Comparison of ENCODE assay signal across 8 cellular contexts in the genomic region with DNA sequence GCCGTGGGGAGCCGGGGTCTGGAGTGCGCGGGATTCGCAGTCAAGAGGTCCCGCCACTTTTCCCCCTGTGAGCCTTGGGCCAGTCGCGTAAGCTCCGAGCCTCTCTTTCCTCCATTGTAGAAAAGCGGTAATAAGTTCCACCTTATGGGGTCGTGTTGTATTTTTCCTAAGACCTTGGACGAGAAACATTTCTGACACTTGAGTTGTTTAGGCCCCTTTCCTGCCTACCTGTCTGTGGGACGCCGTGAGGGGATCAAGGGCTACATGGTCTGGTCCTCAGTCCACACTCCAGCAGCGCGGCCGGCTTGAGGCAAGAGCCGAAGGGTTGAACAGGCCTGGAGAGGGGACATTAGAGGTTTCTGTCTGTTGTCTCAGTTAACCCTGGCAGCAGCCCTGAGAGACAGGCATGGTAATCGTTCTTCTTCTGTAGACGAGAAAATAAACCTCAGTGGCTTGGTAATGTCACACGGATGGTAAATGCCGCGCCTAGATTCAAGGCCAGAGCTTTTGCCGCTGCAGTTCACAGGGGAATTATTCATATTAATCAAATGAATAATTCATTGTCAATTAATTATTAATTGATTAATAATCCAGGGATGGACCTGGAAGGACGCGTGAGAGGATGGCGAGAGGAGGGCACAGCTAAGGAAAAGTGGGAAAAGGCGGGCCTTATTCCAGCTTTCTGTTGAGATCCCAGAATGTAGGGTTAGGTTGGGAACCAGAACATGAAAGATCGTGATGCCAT. TPM values are rescaled to one million over a fixed set of nuclear protein-coding genes. Genes with fewer than 3 reads are reported as not detected.
DNase-seq lines count a peak whose midpoint lies in the region; ATAC-seq and TF ChIP-seq lines count a peak whose summit lies in the region.

No MANE protein-coding gene starts in this region.

- TF ChIP-seq RAD21 in neural cell (conservative IDR thresholded peaks at IDR 0.05) = no peak

- peak overlapping the region; percentile 90 for H3K4me2 ChIP-seq in neural cell (ENCODE audit: low read length)

- H2AFZ ChIP-seq in ACC112 (ENCODE audit: low read length, unreplicated experiment) (peak overlapping the region; percentile 71), neural cell (ENCODE audit: low read depth, low read length) (peak overlapping the region; percentile 48)

- H3K79me2 ChIP-seq in ACC112 (ENCODE audit: control insufficient read depth, insufficient read depth, low read length, unreplicated experiment) (peaks cover 66% of the 10 kb centered on the region), neural cell (replicated peaks; ENCODE audit: insufficient read depth, low read length) (peaks cover 29% of the 10 kb centered on the region)

- H3F3A ChIP-seq in neural cell (ENCODE audit: insufficient read depth, low read length, poor library complexity, severe bottlenecking) = no peaks in the 10 kb centered on the region

- peak overlapping the region; percentile 91 for H3K27ac ChIP-seq in ACC112 (ENCODE audit: low read depth, low read length)
- H3K27ac ChIP-seq in duodenal mucosa (ENCODE audit: low read depth, low read length) = no peak overlapping the region
- H3K27ac ChIP-seq in neural cell (ENCODE audit: low read length) = peak overlapping the region; percentile 95

- DNase-seq in NCI-H2171 treated with DMSO at 0.1 percent for 48 hours (lab: John Stamatoyannopoulos, UW) (peak; percentile 66), head of caudate nucleus (no peak)

- peak overlapping the region; percentile 93 to 98 for H3K9ac ChIP-seq in duodenal mucosa (ENCODE audit: low read depth in 1 of 2, low read length in 2 of 2)
- H3K9ac ChIP-seq in neural cell (ENCODE audit: low read length) = peak overlapping the region; percentile 92

- H3K9me2 ChIP-seq in neural cell (ENCODE audit: insufficient read depth, low read length) = no peaks in the 10 kb centered on the region

- no peaks in the 10 kb centered on the region for H3K9me3 ChIP-seq in duodenal mucosa (ENCODE audit: control insufficient read depth in 1 of 2, low read length in 2 of 2)
- no peaks in the 10 kb centered on the region for H3K9me3 ChIP-seq in neural cell (ENCODE audit: low read length)

- TF ChIP-seq CTCF in neural cell (IDR thresholded peaks at IDR 0.05; ENCODE audit: poor library complexity, severe bottlenecking) = no peak

- H4K20me1 ChIP-seq in neural cell (ENCODE audit: insufficient read depth) = no peaks in the 10 kb centered on the region

- intact Hi-C loops in head of caudate nucleus (cut with DNase I) = loop anchor here (10.0 kb wide), 1 partner anchor 152 kb away; no protein-coding TSS in a partner anchor

- TF ChIP-seq EP300 in neural cell (conservative IDR thresholded peaks at IDR 0.05; ENCODE audit: poor library complexity, severe bottlenecking) = no peak

- H3K36me3 ChIP-seq in ACC112 (ENCODE audit: insufficient read depth, low read length) = peaks cover 6% of the 10 kb centered on the region; the same call in 1 of the 2 replicates
- peaks cover 15 to 26% of the 10 kb centered on the region in 2 donors for H3K36me3 ChIP-seq in duodenal mucosa (ENCODE audit: control insufficient read depth in 1 of 2, insufficient read depth in 2 of 2, low read length in 2 of 2)
- H3K36me3 ChIP-seq in neural cell (ENCODE audit: insufficient read depth, low read length) = no peaks in the 10 kb centered on the region

- ATAC-seq in GM19035 (IDR thresholded peaks at IDR 0.05; ENCODE audit: unreplicated experiment) = peak; percentile 3
- no peak for ATAC-seq in HG03520 (IDR thresholded peaks at IDR 0.05; ENCODE audit: unreplicated experiment)
- ATAC-seq in HG03442 (IDR thresholded peaks at IDR 0.05; ENCODE audit: unreplicated experiment) = no peak

- H3K27me3 ChIP-seq in ACC112 (ENCODE audit: insufficient read depth, low read length) (no peaks in the 10 kb centered on the region), duodenal mucosa (ENCODE audit: control insufficient read depth in 1 of 2, insufficient read depth in 2 of 2, low read length in 2 of 2) (no peaks in the 10 kb centered on the region), neural cell (ENCODE audit: insufficient read depth, low read depth, low read length) (no peaks in the 10 kb centered on the region)

- H3K4me3 ChIP-seq in ACC112 (ENCODE audit: low read depth, low read length) (peak overlapping the region; percentile 89), duodenal mucosa (ENCODE audit: low read depth in 1 of 2, low read length in 2 of 2) (peak overlapping the region; percentile 81 to 93), neural cell (ENCODE audit: low read length) (peak overlapping the region; percentile 84)

- H3K4me1 ChIP-seq in ACC112 (ENCODE audit: control insufficient read depth, insufficient read depth, low read length, unreplicated experiment) = peaks cover 7% of the 10 kb centered on the region
- peaks cover 16 to 24% of the 10 kb centered on the region in 2 donors for H3K4me1 ChIP-seq in duodenal mucosa (ENCODE audit: control insufficient read depth in 1 of 2, insufficient read depth in 2 of 2, low read length in 2 of 2)

TF ChIP-seq in neural cell, 6 proteins besides CTCF, POLR2A, EP300 and RAD21:
- TF ChIP-seq, protein P1, sequence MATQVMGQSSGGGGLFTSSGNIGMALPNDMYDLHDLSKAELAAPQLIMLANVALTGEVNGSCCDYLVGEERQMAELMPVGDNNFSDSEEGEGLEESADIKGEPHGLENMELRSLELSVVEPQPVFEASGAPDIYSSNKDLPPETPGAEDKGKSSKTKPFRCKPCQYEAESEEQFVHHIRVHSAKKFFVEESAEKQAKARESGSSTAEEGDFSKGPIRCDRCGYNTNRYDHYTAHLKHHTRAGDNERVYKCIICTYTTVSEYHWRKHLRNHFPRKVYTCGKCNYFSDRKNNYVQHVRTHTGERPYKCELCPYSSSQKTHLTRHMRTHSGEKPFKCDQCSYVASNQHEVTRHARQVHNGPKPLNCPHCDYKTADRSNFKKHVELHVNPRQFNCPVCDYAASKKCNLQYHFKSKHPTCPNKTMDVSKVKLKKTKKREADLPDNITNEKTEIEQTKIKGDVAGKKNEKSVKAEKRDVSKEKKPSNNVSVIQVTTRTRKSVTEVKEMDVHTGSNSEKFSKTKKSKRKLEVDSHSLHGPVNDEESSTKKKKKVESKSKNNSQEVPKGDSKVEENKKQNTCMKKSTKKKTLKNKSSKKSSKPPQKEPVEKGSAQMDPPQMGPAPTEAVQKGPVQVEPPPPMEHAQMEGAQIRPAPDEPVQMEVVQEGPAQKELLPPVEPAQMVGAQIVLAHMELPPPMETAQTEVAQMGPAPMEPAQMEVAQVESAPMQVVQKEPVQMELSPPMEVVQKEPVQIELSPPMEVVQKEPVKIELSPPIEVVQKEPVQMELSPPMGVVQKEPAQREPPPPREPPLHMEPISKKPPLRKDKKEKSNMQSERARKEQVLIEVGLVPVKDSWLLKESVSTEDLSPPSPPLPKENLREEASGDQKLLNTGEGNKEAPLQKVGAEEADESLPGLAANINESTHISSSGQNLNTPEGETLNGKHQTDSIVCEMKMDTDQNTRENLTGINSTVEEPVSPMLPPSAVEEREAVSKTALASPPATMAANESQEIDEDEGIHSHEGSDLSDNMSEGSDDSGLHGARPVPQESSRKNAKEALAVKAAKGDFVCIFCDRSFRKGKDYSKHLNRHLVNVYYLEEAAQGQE (IDR thresholded peaks at IDR 0.05; ENCODE audit: borderline replicate concordance) = no peak
- no peak for TF ChIP-seq MXI1 (conservative IDR thresholded peaks at IDR 0.05; ENCODE audit: poor library complexity, severe bottlenecking)

RNA-seq across cellular contexts. Expression of a gene that starts 0.5 kb away (rescaled TPM):
- polyA plus RNA-seq in neural cell = 27.2 and 33.9 TPM in 2 replicates
- 22.6 and 23.3 TPM in 2 replicates for polyA minus RNA-seq in neural cell

RNA-seq across cellular contexts. Expression of a gene that starts 0.9 kb away (rescaled TPM):
- 134 and 141 TPM in 2 replicates for polyA plus RNA-seq in neural cell
- 27.8 and 35.9 TPM in 2 replicates for polyA minus RNA-seq in neural cell

RNA-seq across cellular contexts. Expression of a gene that starts 23.5 kb away (rescaled TPM):
- polyA plus RNA-seq in neural cell = 102 and 119 TPM in 2 replicates
- polyA minus RNA-seq in neural cell = 150 and 199 TPM in 2 replicates

RNA-seq across cellular contexts. Expression of a gene that starts 34.8 kb away (rescaled TPM):
- polyA plus RNA-seq in neural cell = 145 and 152 TPM in 2 replicates
- polyA minus RNA-seq in neural cell = 211 and 242 TPM in 2 replicates

RNA-seq across cellular contexts. Expression of a gene that starts 40.8 kb away (rescaled TPM):
- 0.16 and 0.86 TPM in 2 replicates for polyA plus RNA-seq in neural cell
- polyA minus RNA-seq in neural cell = 0.46 TPM in 1 of 2 replicates, not detected in the other
